In the genomic region with DNA sequence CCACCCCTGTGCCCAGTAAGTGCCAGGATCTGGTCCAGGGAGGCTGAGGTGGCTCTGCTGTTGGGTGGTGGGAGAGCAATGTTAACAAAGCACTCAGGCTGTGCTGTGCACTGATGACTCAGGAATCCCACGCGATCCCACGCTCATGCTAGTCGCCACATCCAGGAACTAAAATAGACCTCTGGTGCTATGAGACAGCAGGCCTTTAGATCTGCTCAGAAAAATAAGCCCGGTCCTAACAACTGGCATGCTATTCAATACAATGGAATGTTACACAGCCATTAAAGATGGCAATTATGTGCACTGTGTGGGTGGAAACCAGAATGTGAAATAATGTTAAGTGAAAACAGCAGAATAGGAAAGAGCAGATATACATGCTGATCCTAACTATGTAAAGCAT, we compare ENCODE assay signal across 12 cellular contexts. TPM values are rescaled to one million over a fixed set of nuclear protein-coding genes. Genes with fewer than 3 reads are reported as not detected.
A peak's percentile ranks its signal among the peaks of the same experiment; 100 is the strongest.
DNase-seq lines count a peak whose midpoint lies in the region; ATAC-seq and TF ChIP-seq lines count a peak whose summit lies in the region.
"Had no signal": no experiment of that assay in that cellular context is flagged by ENCODE, and none has a peak within 500 bp of the region (broad histone marks: within the 10 kb centered on the region; RNA-seq: fewer than 3 reads in every experiment).

No MANE protein-coding gene starts in this region.

- intact Hi-C loops in dorsolateral prefrontal cortex (cut with DNase I) = no loop called here

- DNase-seq in ELR (ENCODE audit: low read depth) (peak; percentile 90), OCI-M1 (lab: John Stamatoyannopoulos, UW) (peak; percentile 0), dorsolateral prefrontal cortex (peak in 8 of 10 donors; percentile 17 to 72 (median 53)), retinal pigment epithelial cell (ENCODE audit: low read depth) (peak; percentile 35), epidermal melanocyte (ENCODE audit: insufficient read length, low spot score) (no peak)
- DNase-seq: activated CD4-positive, CD25-positive, alpha-beta regulatory T cell; NCI-H345 had no signal

- no peak for TF ChIP-seq CTCF in dorsolateral prefrontal cortex (IDR thresholded peaks at IDR 0.05 in 54 of 56, conservative IDR thresholded peaks at IDR 0.05 in 2 of 56; ENCODE audit: low read depth in 1 of 56, partially characterized antibody in 56 of 56)
- TF ChIP-seq CTCF in retinal pigment epithelial cell (conservative IDR thresholded peaks at IDR 0.05; ENCODE audit: low read depth, low read length) = no peak

- H3K4me3 ChIP-seq in dorsolateral prefrontal cortex (no peak overlapping the region), retinal pigment epithelial cell (ENCODE audit: low read length) (no peak overlapping the region)
- H3K4me3 ChIP-seq: suprapubic skin had no signal

- no peak overlapping the region for H3K27ac ChIP-seq in dorsolateral prefrontal cortex
- H3K27ac ChIP-seq: suprapubic skin had no signal

- ATAC-seq in GM18519 (IDR thresholded peaks at IDR 0.05; ENCODE audit: low FRiP score, unreplicated experiment) (no peak), GM18861 (IDR thresholded peaks at IDR 0.05; ENCODE audit: unreplicated experiment) (no peak), GM18867 (IDR thresholded peaks at IDR 0.05; ENCODE audit: unreplicated experiment) (no peak)

- H3K27me3 ChIP-seq in dorsolateral prefrontal cortex = peaks cover 0 to 64% (median 5%) of the 10 kb centered on the region in 45 donors
- H3K27me3 ChIP-seq: suprapubic skin had no signal

RNA-seq across cellular contexts. Expression of a gene that starts 26.0 kb away (rescaled TPM):
- not detected for total RNA-seq in dorsolateral prefrontal cortex
- total RNA-seq: neural crest cell, suprapubic skin had no signal

RNA-seq across cellular contexts. Expression of a gene that starts 56.4 kb away (rescaled TPM):
- total RNA-seq in dorsolateral prefrontal cortex = 10 to 100 TPM; 10.1 to 22.8 (median 16.6) TPM
